Comparison of ENCODE assay signal across 10 cellular contexts in genomic region chr2:98835831-98836385, GRCh38.
A peak's percentile ranks its signal among the peaks of the same experiment; 100 is the strongest.
DNase-seq lines count a peak whose midpoint lies in the region; ATAC-seq lines count a peak whose summit lies in the region.
"Had no signal": no experiment of that assay in that cellular context is flagged by ENCODE, and none has a peak within 500 bp of the region (broad histone marks: within the 10 kb centered on the region; RNA-seq: fewer than 3 reads in every experiment).

No MANE protein-coding gene starts in this region.

- no peaks in the 10 kb centered on the region for H3K9me3 Mint-ChIP-seq in activated naive CD8-positive, alpha-beta T cell treated with anti-CD3 and anti-CD28 coated beads, Interleukin-2, amount 50 U/mL, for 24 hours
- no peaks in the 10 kb centered on the region for H3K9me3 Mint-ChIP-seq in stimulated activated effector memory CD8-positive, alpha-beta T cell treated with anti-CD3 and anti-CD28 coated beads, Interleukin-12 subunit alpha, Interleukin-12 subunit beta, amount 100 ng/mL, for 72 hours

- H3K4me1 Mint-ChIP-seq in activated naive CD8-positive, alpha-beta T cell treated with anti-CD3 and anti-CD28 coated beads, Interleukin-2, amount 50 U/mL, for 24 hours, result peaks cover 24% of the 10 kb centered on the region
- peaks cover 37% of the 10 kb centered on the region for H3K4me1 Mint-ChIP-seq in stimulated activated effector memory CD8-positive, alpha-beta T cell treated with anti-CD3 and anti-CD28 coated beads, Interleukin-12 subunit alpha, Interleukin-12 subunit beta, amount 100 ng/mL, for 72 hours

- no peaks in the 10 kb centered on the region for H3K36me3 Mint-ChIP-seq in activated naive CD8-positive, alpha-beta T cell treated with anti-CD3 and anti-CD28 coated beads, Interleukin-2, amount 50 U/mL, for 24 hours (ENCODE audit: low read depth)
- no peaks in the 10 kb centered on the region for H3K36me3 Mint-ChIP-seq in stimulated activated effector memory CD8-positive, alpha-beta T cell treated with anti-CD3 and anti-CD28 coated beads, Interleukin-12 subunit alpha, Interleukin-12 subunit beta, amount 100 ng/mL, for 72 hours

- H3K27me3 Mint-ChIP-seq in activated naive CD8-positive, alpha-beta T cell treated with anti-CD3 and anti-CD28 coated beads, Interleukin-2, amount 50 U/mL, for 24 hours, result no peaks in the 10 kb centered on the region

- peak; percentile 70 to 81 for ATAC-seq in activated CD4-positive, CD25-positive, alpha-beta regulatory T cell treated with anti-CD3 and anti-CD28 coated beads, Interleukin-2, amount 50 U/mL, for 24 hours
- peak; percentile 70 for ATAC-seq in activated naive CD8-positive, alpha-beta T cell treated with anti-CD3 and anti-CD28 coated beads, Interleukin-2, amount 50 U/mL, for 24 hours
- peak; percentile 71 for ATAC-seq in stimulated activated effector memory CD8-positive, alpha-beta T cell treated with anti-CD3 and anti-CD28 coated beads, Interleukin-12 subunit alpha, Interleukin-12 subunit beta, amount 100 ng/mL, for 72 hours
- ATAC-seq in esophagus mucosa, result no peak
- ATAC-seq: A549 had no signal

- H3K27ac Mint-ChIP-seq in activated naive CD8-positive, alpha-beta T cell treated with anti-CD3 and anti-CD28 coated beads, Interleukin-2, amount 50 U/mL, for 24 hours, result peak overlapping the region; percentile 5
- H3K27ac Mint-ChIP-seq in stimulated activated effector memory CD8-positive, alpha-beta T cell treated with anti-CD3 and anti-CD28 coated beads, Interleukin-12 subunit alpha, Interleukin-12 subunit beta, amount 100 ng/mL, for 72 hours, result peak overlapping the region; percentile 58

- DNase-seq in activated CD4-positive, CD25-positive, alpha-beta regulatory T cell treated with anti-CD3 and anti-CD28 coated beads, Interleukin-2, amount 50 U/mL, for 72 hours, result no peak
- DNase-seq in UCSD-AML1 (lab: John Stamatoyannopoulos, UW; ENCODE audit: unreplicated experiment) (peak; percentile 31), cortex of kidney (lab: John Stamatoyannopoulos, UW) (no peak), HK-2 (ENCODE audit: unreplicated experiment) (no peak)
- no peak for DNase-seq in activated naive CD8-positive, alpha-beta T cell treated with anti-CD3 and anti-CD28 coated beads, Interleukin-2, amount 50 U/mL, for 24 hours
- DNase-seq in stimulated activated effector memory CD8-positive, alpha-beta T cell treated with anti-CD3 and anti-CD28 coated beads, Interleukin-12 subunit alpha, Interleukin-12 subunit beta, amount 100 ng/mL, for 72 hours (ENCODE audit: low spot score in 2 of 2), result no peak
- DNase-seq: NCI-H1694 treated with DMSO at 0.1 percent for 48 hours had no signal

- peak overlapping the region; percentile 45 for H3K4me3 Mint-ChIP-seq in activated naive CD8-positive, alpha-beta T cell treated with anti-CD3 and anti-CD28 coated beads, Interleukin-2, amount 50 U/mL, for 24 hours
- H3K4me3 Mint-ChIP-seq in stimulated activated effector memory CD8-positive, alpha-beta T cell treated with anti-CD3 and anti-CD28 coated beads, Interleukin-12 subunit alpha, Interleukin-12 subunit beta, amount 100 ng/mL, for 72 hours, result peak overlapping the region; percentile 49
